10 cellular contexts compared by ENCODE assay signal in the genomic region with DNA sequence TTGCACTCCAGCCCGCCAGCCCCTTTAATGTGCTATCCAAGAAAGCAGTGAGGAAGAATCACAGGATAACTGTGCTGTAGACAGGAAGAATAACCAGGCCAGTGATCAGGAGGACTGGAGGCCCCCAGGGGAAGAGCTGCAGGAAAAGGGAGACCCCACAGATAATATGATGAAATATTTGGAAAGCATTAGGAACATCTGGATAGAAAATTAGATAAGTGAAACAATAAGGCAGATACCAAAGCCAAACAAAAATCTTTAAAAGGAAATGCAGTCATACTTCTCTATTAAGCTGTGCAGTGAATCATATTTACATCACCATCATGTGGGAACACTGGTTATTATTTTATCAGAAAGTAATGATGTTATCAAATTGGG. TPM values are rescaled to one million over a fixed set of nuclear protein-coding genes. Genes with fewer than 3 reads are reported as not detected.
A peak's percentile ranks its signal among the peaks of the same experiment; 100 is the strongest.
DNase-seq lines count a peak whose midpoint lies in the region; ATAC-seq and TF ChIP-seq lines count a peak whose summit lies in the region.
"Had no signal": no experiment of that assay in that cellular context is flagged by ENCODE, and none has a peak within 500 bp of the region (broad histone marks: within the 10 kb centered on the region; RNA-seq: fewer than 3 reads in every experiment).

No MANE protein-coding gene starts in this region.

- no peaks in the 10 kb centered on the region for H3K36me3 ChIP-seq in HUES64 (ENCODE audit: insufficient read depth, low read length)
- H3K36me3 ChIP-seq in endodermal cell (ENCODE audit: control insufficient read depth, insufficient read depth, low read length) = no peaks in the 10 kb centered on the region

- 0 out of 2 replicates have a peak overlapping the region, but pooled peaks have one; percentile 48 for H3K4me3 ChIP-seq in HUES64 (ENCODE audit: low read length)
- H3K4me3 ChIP-seq in endodermal cell (ENCODE audit: low read length) = no peak overlapping the region

- H3K27me3 ChIP-seq in HUES64 (ENCODE audit: insufficient read depth, low read length) (peaks cover 13% of the 10 kb centered on the region), endodermal cell (ENCODE audit: control insufficient read depth, insufficient read depth, low read length, poor library complexity, severe bottlenecking) (no peaks in the 10 kb centered on the region)

- H3K9me3 ChIP-seq in HUES64 (ENCODE audit: insufficient read depth, low read depth, low read length) = no peaks in the 10 kb centered on the region
- no peaks in the 10 kb centered on the region for H3K9me3 ChIP-seq in endodermal cell (ENCODE audit: control insufficient read depth, low read length)

- H3K27ac Mint-ChIP-seq in endodermal cell (no peak overlapping the region), naive B cell (peak overlapping the region in 2 of 6 donors; percentile 41 to 43)

- H3K9me3 Mint-ChIP-seq in endodermal cell = no peaks in the 10 kb centered on the region
- H3K9me3 Mint-ChIP-seq in naive B cell = no peaks in the 10 kb centered on the region

- no peak for TF ChIP-seq CTCF in endodermal cell (conservative IDR thresholded peaks at IDR 0.05)

- H3K27ac ChIP-seq in HUES64 (ENCODE audit: low read depth, low read length) = no peak overlapping the region
- no peak overlapping the region for H3K27ac ChIP-seq in endodermal cell (ENCODE audit: low read depth, low read length)

- no peak overlapping the region for H3K9ac ChIP-seq in HUES64 (ENCODE audit: low read depth, low read length)
- H3K9ac ChIP-seq in endodermal cell (ENCODE audit: extremely low read depth, low read length, poor library complexity, severe bottlenecking) = no peak overlapping the region

- 100% methylated on average over 1 of the region's 1 CpG for WGBS in HUES64
- 95 to 100% methylated on average over 1 of the region's 1 CpG for WGBS in endodermal cell (ENCODE audit: insufficient coverage in 1 of 2, insufficient read length in 1 of 2), 2 experiments

- in situ Hi-C loops in ACHN (cut with HindIII; ENCODE audit: low pct_ligation_motif_present, low pct_unique_long_range_greater_than_20kb, low sequenced_read_pairs) = no loop called here

- H3K27me3 Mint-ChIP-seq in endodermal cell (ENCODE audit: insufficient read depth) = peaks cover 19% of the 10 kb centered on the region
- peaks cover 16 to 37% (median 36%) of the 10 kb centered on the region in 3 donors for H3K27me3 Mint-ChIP-seq in naive B cell

- DNase-seq in AG08396 (ENCODE audit: low spot score) (peak; percentile 75), endodermal cell (no peak), naive B cell (no peak), mesenteric fat pad (ENCODE audit: low spot score) (no peak), ACHN (no peak), GM19238 (ENCODE audit: insufficient read length, low spot score) (no peak)
- DNase-seq: effector CD8-positive, alpha-beta T cell; GDM1 had no signal

- peaks cover 4% of the 10 kb centered on the region; the same call in 1 of the 2 replicates for H3K4me1 ChIP-seq in HUES64 (ENCODE audit: insufficient read depth, low read length)
- no peaks in the 10 kb centered on the region for H3K4me1 ChIP-seq in endodermal cell (ENCODE audit: control insufficient read depth, insufficient read depth, low read length)

- H3K4me1 Mint-ChIP-seq in endodermal cell = peaks cover 13% of the 10 kb centered on the region
- peaks cover 10 to 13% (median 11%) of the 10 kb centered on the region in 3 donors for H3K4me1 Mint-ChIP-seq in naive B cell

- ATAC-seq in naive B cell (ENCODE audit: low read depth in 2 of 2) = peak in 1 of 2 donors; percentile 24
- no peak for ATAC-seq in GM19324 (IDR thresholded peaks at IDR 0.05; ENCODE audit: low FRiP score, unreplicated experiment)

- H3K4me3 Mint-ChIP-seq in endodermal cell (peak overlapping the region; percentile 46), naive B cell (peak overlapping the region; percentile 28 to 86 (median 54))

- H3K36me3 Mint-ChIP-seq in endodermal cell (ENCODE audit: low read depth) = no peaks in the 10 kb centered on the region
- H3K36me3 Mint-ChIP-seq in naive B cell = no peaks in the 10 kb centered on the region

RNA-seq across cellular contexts. Expression of a gene that starts 14.3 kb away (rescaled TPM):
- 53.2 TPM for polyA plus RNA-seq in HUES64 (2013, experiment 1 of 2)
- 53.0 TPM for polyA plus RNA-seq in HUES64 (2013, experiment 2 of 2)
- 10 to 100 TPM; 43.9 to 46.4 TPM for total RNA-seq in endodermal cell
- 46.2 TPM for polyA plus RNA-seq in endodermal cell (2013, experiment 1 of 2)
- polyA plus RNA-seq in endodermal cell (2013, experiment 2 of 2) = 44.1 TPM
- 10 to 100 TPM; 28.2 to 52.2 (median 40.2) TPM for polyA plus RNA-seq in naive B cell (ENCODE audit: low read depth in 6 of 6)
- 26.7 TPM for total RNA-seq in mesenteric fat pad

RNA-seq across cellular contexts. Expression of a gene that starts 42.9 kb away (rescaled TPM):
- 40.1 TPM for polyA plus RNA-seq in HUES64 (2013, experiment 1 of 2)
- 41.5 TPM for polyA plus RNA-seq in HUES64 (2013, experiment 2 of 2)
- total RNA-seq in endodermal cell (10 to 100 TPM; 20.9 to 30.0 TPM), mesenteric fat pad (13.9 TPM)
- 38.3 TPM for polyA plus RNA-seq in endodermal cell (2013, experiment 1 of 2)
- 33.2 TPM for polyA plus RNA-seq in endodermal cell (2013, experiment 2 of 2)
- polyA plus RNA-seq in naive B cell (ENCODE audit: low read depth in 6 of 6) = 10 to 100 TPM; 10.3 to 24.4 (median 13.9) TPM
